ENCODE assay signal across 17 cellular contexts in genomic region chr4:70511365-70511764, GRCh38. TPM values are rescaled to one million over a fixed set of nuclear protein-coding genes. Genes with fewer than 3 reads are reported as not detected.
DNase-seq lines count a peak whose midpoint lies in the region; ATAC-seq, FAIRE-seq and TF ChIP-seq lines count a peak whose summit lies in the region.
"Had no signal": no experiment of that assay in that cellular context is flagged by ENCODE, and none has a peak within 500 bp of the region (broad histone marks: within the 10 kb centered on the region; RNA-seq: fewer than 3 reads in every experiment).

No MANE protein-coding gene starts in this region.

- H3K4me3 ChIP-seq in PC-3 (ENCODE audit: low read length) (no peak overlapping the region), bronchial epithelial cell (ENCODE audit: low read depth, low read length) (no peak overlapping the region)
- H3K4me3 ChIP-seq: GM23338, HAP-1 had no signal

- H3K27me3 ChIP-seq in PC-3 (ENCODE audit: low read length) (peaks cover 44% of the 10 kb centered on the region), bronchial epithelial cell (ENCODE audit: control insufficient read depth, insufficient read depth, low read length) (no peaks in the 10 kb centered on the region)

- peak; percentile 51; the same call in 1 of the 2 replicates for ATAC-seq in PC-3
- ATAC-seq in esophagus mucosa: peak; percentile 41
- ATAC-seq in GM18861 (IDR thresholded peaks at IDR 0.05; ENCODE audit: unreplicated experiment): no peak
- no peak for ATAC-seq in GM19395 (IDR thresholded peaks at IDR 0.05; ENCODE audit: unreplicated experiment)
- ATAC-seq: GM23338 had no signal

- H3K36me3 Mint-ChIP-seq in mesothelial cell of epicardium: no peaks in the 10 kb centered on the region
- H3K36me3 Mint-ChIP-seq: CD4-positive, alpha-beta memory T cell; IgD-negative memory B cell had no signal

- no peaks in the 10 kb centered on the region for H3K9me3 Mint-ChIP-seq in mesothelial cell of epicardium
- H3K9me3 Mint-ChIP-seq: CD4-positive, alpha-beta memory T cell; GM23338; IgD-negative memory B cell had no signal

- 0 out of 2 replicates have a peak, but pooled peaks cover 7% of the 10 kb centered on the region for H3K4me1 ChIP-seq in PC-3 (ENCODE audit: insufficient read depth, low read length)
- H3K4me1 ChIP-seq: HAP-1 had no signal

- H3K9ac ChIP-seq in PC-3 (ENCODE audit: low read length): no peak overlapping the region

- DNase-seq in Daoy (ENCODE audit: low read depth) (peak; percentile 25), PC-3 (peak; percentile 29), bronchial epithelial cell (ENCODE audit: low read depth) (peak; percentile 61), DMS153 treated with DMSO at 0.1 percent for 48 hours (lab: John Stamatoyannopoulos, UW; ENCODE audit: unreplicated experiment) (no peak), mesothelial cell of epicardium (ENCODE audit: low spot score in 2 of 2, unreplicated experiment in 2 of 2) (no peak)
- DNase-seq: CD4-positive, alpha-beta memory T cell; DMS79 treated with DMSO at 0.1 percent for 48 hours had no signal

- TF ChIP-seq CTCF in PC-3 (conservative IDR thresholded peaks at IDR 0.05; ENCODE audit: low read depth, low read length) (no peak), bronchial epithelial cell (IDR thresholded peaks at IDR 0.05; ENCODE audit: insufficient read depth, low read length, severe bottlenecking) (no peak), mesothelial cell of epicardium (IDR thresholded peaks at IDR 0.05; ENCODE audit: unreplicated experiment) (no peak)

- no TSS peak for BruUV-seq in PC-3 (replicated peaks; lab: Mats Ljungman, UMichigan)

- H3F3A ChIP-seq in PC-3 (ENCODE audit: low read length, unreplicated experiment): no peaks in the 10 kb centered on the region

- H3K4me1 Mint-ChIP-seq in mesothelial cell of epicardium: no peaks in the 10 kb centered on the region
- H3K4me1 Mint-ChIP-seq: B cell; CD4-positive, alpha-beta memory T cell; GM23338; IgD-negative memory B cell had no signal

- no peaks in the 10 kb centered on the region for H3K9me3 ChIP-seq in PC-3 (ENCODE audit: low read length)
- H3K9me3 ChIP-seq: HAP-1 had no signal

- no peaks in the 10 kb centered on the region for H3K9me2 ChIP-seq in PC-3 (replicated peaks; ENCODE audit: low read length)

- intact Hi-C loops in PC-3 (cut with micrococcal nuclease): no loop called here

- no peaks in the 10 kb centered on the region for H3K79me2 ChIP-seq in PC-3 (ENCODE audit: low read length)

- POLR2A ChIA-PET in PC-3 (lab: Charles Lee; ENCODE audit: unreplicated experiment): no interaction called here

- FAIRE-seq in bronchial epithelial cell (lab: Jason Lieb, UNC): no peak

- H3K27me3 Mint-ChIP-seq in mesothelial cell of epicardium (ENCODE audit: low read depth): peaks cover 30% of the 10 kb centered on the region

- CTCF ChIA-PET in PC-3 (lab: Charles Lee): no interaction called here

- H3K27ac ChIP-seq in PC-3 (ENCODE audit: low read length): no peak overlapping the region
- H3K27ac ChIP-seq: C4-2B had no signal

- H3K4me3 Mint-ChIP-seq in mesothelial cell of epicardium: no peak overlapping the region
- H3K4me3 Mint-ChIP-seq: B cell; CD4-positive, alpha-beta memory T cell; GM23338; IgD-negative memory B cell had no signal

- H3K4me2 ChIP-seq in PC-3 (ENCODE audit: low read length): no peak overlapping the region
- H3K4me2 ChIP-seq: GM23338 had no signal

- H3K27ac Mint-ChIP-seq in mesothelial cell of epicardium: no peak overlapping the region
- H3K27ac Mint-ChIP-seq: B cell; CD4-positive, alpha-beta memory T cell; GM23338; IgD-negative memory B cell had no signal

- no peaks in the 10 kb centered on the region for H3K36me3 ChIP-seq in PC-3 (ENCODE audit: low read depth, low read length)
- no peaks in the 10 kb centered on the region for H3K36me3 ChIP-seq in bronchial epithelial cell (ENCODE audit: control insufficient read depth, insufficient read depth, low read length)
- H3K36me3 ChIP-seq: HAP-1 had no signal

- H4K20me1 ChIP-seq in PC-3 (ENCODE audit: low read length): no peaks in the 10 kb centered on the region

- H2AFZ ChIP-seq in PC-3 (ENCODE audit: low read length): no peak overlapping the region
- H2AFZ ChIP-seq: GM23338 had no signal

RNA-seq across cellular contexts. Expression of gene AMTN, which starts 7.0 kb away (rescaled TPM):
- 98.3 and 106 TPM in 2 replicates for total RNA-seq in Daoy (2014; rRNA removed; shearing (Covaris generic))
- total RNA-seq in PC-3 (2014; rRNA removed): 0.40 TPM in 1 of 2 replicates, not detected in the other
- total RNA-seq in bronchial epithelial cell: 0.38 and 0.79 TPM in 2 replicates
- total RNA-seq in esophagus mucosa: not detected
- total RNA-seq in mesothelial cell of epicardium: not detected in 3 replicates
- total RNA-seq: B cell; CD4-positive, alpha-beta memory T cell; GM23338 had no signal

RNA-seq across cellular contexts. Expression of gene MUC7, which starts 39.4 kb away (rescaled TPM):
- total RNA-seq in Daoy (2014; rRNA removed; shearing (Covaris generic)): not detected in 2 replicates
- 0.04 TPM in 1 of 2 replicates, not detected in the other for total RNA-seq in PC-3 (2014; rRNA removed)
- not detected in 2 replicates for total RNA-seq in bronchial epithelial cell
- total RNA-seq in esophagus mucosa: not detected
- not detected in 3 replicates for total RNA-seq in mesothelial cell of epicardium
- total RNA-seq: A172; B cell; CD4-positive, alpha-beta memory T cell; GM23338; HT1080 had no signal

Comparison
In these comparisons a context has a peak if more than half of its experiments do, and no peak if none do; other contexts are left out.
1. DNase-seq: peak in Daoy (single experiment), PC-3 (single experiment) and bronchial epithelial cell (single experiment); none in DMS153 treated with DMSO at 0.1 percent for 48 hours (single experiment) and mesothelial cell of epicardium (0 of 2).
2. ATAC-seq: peak in PC-3 (single experiment) and esophagus mucosa (single experiment); none in GM18861 (single experiment) and GM19395 (single experiment).
3. RNA of gene AMTN, which starts 7.0 kb away (total RNA-seq): 98.3 to 106 TPM in Daoy; 0.38 to 0.79 TPM in bronchial epithelial cell, not detected in mesothelial cell of epicardium, not detected in esophagus mucosa (single experiment) and 0.40 TPM in PC-3; every median in the first group is over 10 times any median in the second.